8 cellular contexts compared by ENCODE assay signal in genomic region chr19:57830071-57830602, GRCh38. TPM values are rescaled to one million over a fixed set of nuclear protein-coding genes. Genes with fewer than 3 reads are reported as not detected.
DNase-seq lines count a peak whose midpoint lies in the region; ATAC-seq lines count a peak whose summit lies in the region.

Gene ZNF587B (plus strand): TSS chr19:57830299. CDS start chr19:57830529, 230 bp downstream.

- peak within 1 kb of the TSS; percentile 71 for H3K4me3 ChIP-seq in ACC112 (ENCODE audit: low read depth, low read length)
- peak within 1 kb of the TSS; percentile 82 to 92 for H3K4me3 ChIP-seq in stomach smooth muscle (ENCODE audit: low read length in 2 of 2)

- ATAC-seq in esophagus mucosa (peak; percentile 53), GM21390 (IDR thresholded peaks at IDR 0.05; ENCODE audit: unreplicated experiment) (no peak), HG03175 (IDR thresholded peaks at IDR 0.05; ENCODE audit: unreplicated experiment) (no peak)

- H2AFZ ChIP-seq in ACC112 (ENCODE audit: low read length, unreplicated experiment) = no peak within 1 kb of the TSS

- H3K4me1 ChIP-seq in ACC112 (ENCODE audit: control insufficient read depth, insufficient read depth, low read length, unreplicated experiment) (no peaks in the 10 kb centered on the region), stomach smooth muscle (ENCODE audit: control insufficient read depth, insufficient read depth, low read length) (no peaks in the 10 kb centered on the region)

- H3K27me3 ChIP-seq in ACC112 (ENCODE audit: insufficient read depth, low read length) = no peaks in the 10 kb centered on the region
- no peaks in the 10 kb centered on the region for H3K27me3 ChIP-seq in stomach smooth muscle (ENCODE audit: control insufficient read depth in 1 of 2, insufficient read depth in 2 of 2, low read length in 2 of 2)

- CTCF ChIA-PET in activated CD8-positive, alpha-beta memory T cell treated with anti-CD3 and anti-CD28 coated beads for 36 hours (lab: Charles Lee) = no interaction called here

- peaks cover 40% of the 10 kb centered on the region for H3K79me2 ChIP-seq in ACC112 (ENCODE audit: control insufficient read depth, insufficient read depth, low read length, unreplicated experiment)

- H3K27ac ChIP-seq in ACC112 (ENCODE audit: low read depth, low read length) (no peak within 1 kb of the TSS), stomach smooth muscle (ENCODE audit: low read length) (peak within 1 kb of the TSS; percentile 67)

- POLR2A ChIA-PET in activated CD8-positive, alpha-beta memory T cell treated with anti-CD3 and anti-CD28 coated beads for 36 hours (lab: Charles Lee) = no interaction called here

- DNase-seq in HT1080 (ENCODE audit: low read depth) (peak; percentile 32), mesenteric fat pad (ENCODE audit: low spot score) (peak; percentile 90)

- peaks cover 0 to 3% of the 10 kb centered on the region in 2 donors for H3K9me3 ChIP-seq in stomach smooth muscle (ENCODE audit: control insufficient read depth in 2 of 2, low read length in 2 of 2)

- H3K36me3 ChIP-seq in ACC112 (ENCODE audit: insufficient read depth, low read length) (no peaks in the 10 kb centered on the region), stomach smooth muscle (ENCODE audit: control insufficient read depth in 2 of 2, insufficient read depth in 2 of 2, low read length in 2 of 2) (no peaks in the 10 kb centered on the region)

- peak within 1 kb of the TSS; percentile 60 to 70 for H3K9ac ChIP-seq in stomach smooth muscle (ENCODE audit: low read length in 2 of 2)

RNA-seq across cellular contexts. Expression of gene ZNF587B, which starts in this region (rescaled TPM):
- 21.8 and 23.5 TPM in 2 replicates for total RNA-seq in HT1080 (2014; rRNA removed; shearing (Covaris generic))
- 6.1 TPM in 2 replicates for polyA plus RNA-seq in HT1080 (2015; cell fraction: cytosol; rRNA removed)
- 12.3 and 15.7 TPM in 2 replicates for polyA plus RNA-seq in HT1080 (2015; cell fraction: nucleus; rRNA removed)
- 10 to 100 TPM; 27.3 to 27.5 TPM for total RNA-seq in activated CD8-positive, alpha-beta memory T cell treated with anti-CD3 and anti-CD28 coated beads for 36 hours
- total RNA-seq in esophagus mucosa (9.3 TPM), mesenteric fat pad (16.6 TPM)
